Comparison of ENCODE assay signal across 8 cellular contexts in the genomic region with DNA sequence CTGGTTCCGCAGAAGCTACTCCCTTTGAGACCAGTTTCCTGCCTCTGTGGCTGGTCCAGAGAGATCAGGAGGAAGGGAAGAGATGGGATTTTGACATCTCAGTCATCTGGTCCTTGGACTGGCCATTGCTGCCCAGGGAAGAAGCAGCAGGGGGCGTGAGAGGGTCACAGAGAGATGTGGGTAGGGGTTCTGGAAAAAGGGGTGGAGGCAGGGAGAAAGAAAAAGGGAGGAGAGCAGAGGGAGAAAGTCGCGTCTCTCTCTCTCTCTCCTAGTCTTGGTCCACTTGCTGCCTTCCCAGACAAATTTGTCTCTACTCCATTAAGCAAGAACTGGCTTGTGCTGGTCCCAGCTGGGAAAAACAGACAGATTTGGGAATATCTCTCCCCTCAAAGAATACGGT. TPM values are rescaled to one million over a fixed set of nuclear protein-coding genes. Genes with fewer than 3 reads are reported as not detected.
A peak's percentile ranks its signal among the peaks of the same experiment; 100 is the strongest.
DNase-seq lines count a peak whose midpoint lies in the region; ATAC-seq and TF ChIP-seq lines count a peak whose summit lies in the region.

No MANE protein-coding gene starts in this region.

- intact Hi-C loops in Panc1 (cut with micrococcal nuclease; ENCODE audit: unreplicated experiment): no loop called here

- no peaks in the 10 kb centered on the region for H3K27me3 ChIP-seq in Panc1 (ENCODE audit: control insufficient read depth, insufficient read depth, low read length)

- H3K27me3 Mint-ChIP-seq in stimulated activated memory B cell treated with anti-CD40 and anti-IgM and Interleukin-4, amounts not matched to agents 10 μg/mL and 1 μg/mL and 100 μg/mL, for 72 hours: no peaks in the 10 kb centered on the region

- no peaks in the 10 kb centered on the region for H3K9me3 ChIP-seq in Panc1 (ENCODE audit: control insufficient read depth, insufficient read depth, low read depth, low read length)

- no TSS peak for BruUV-seq in Panc1 (replicated peaks; lab: Mats Ljungman, UMichigan)

- H3K27ac Mint-ChIP-seq in stimulated activated memory B cell treated with anti-CD40 and anti-IgM and Interleukin-4, amounts not matched to agents 10 μg/mL and 1 μg/mL and 100 μg/mL, for 72 hours: no peak overlapping the region

- H3K4me3 ChIP-seq in Panc1 (ENCODE audit: low read depth in 2 of 2, low read length in 2 of 2) (no peak overlapping the region), fibroblast of the aortic adventitia (ENCODE audit: low read depth, low read length) (no peak overlapping the region)

- H3K36me3 ChIP-seq in Panc1 (ENCODE audit: control insufficient read depth, insufficient read depth, low read length): no peaks in the 10 kb centered on the region

- in situ Hi-C loops in Panc1 (cut with HindIII; ENCODE audit: low pct_unique_long_range_greater_than_20kb, low sequenced_read_pairs): no loop called here

- CTCF ChIA-PET in Panc1 (lab: Charles Lee): interaction anchor here (0.7 to 2.1 kb wide), 2 partner anchors 33 to 53 kb away, joined by 8 read pairs; partner anchors contain the start of genes TP53 and WRAP53

- ATAC-seq in Panc1: peak; percentile 72
- ATAC-seq in stimulated activated memory B cell treated with anti-CD40 and anti-IgM and Interleukin-4, amounts not matched to agents 10 μg/mL and 1 μg/mL and 100 μg/mL, for 72 hours: no peak

- no peaks in the 10 kb centered on the region for H3K36me3 Mint-ChIP-seq in stimulated activated memory B cell treated with anti-CD40 and anti-IgM and Interleukin-4, amounts not matched to agents 10 μg/mL and 1 μg/mL and 100 μg/mL, for 72 hours

- H3K4me1 Mint-ChIP-seq in stimulated activated memory B cell treated with anti-CD40 and anti-IgM and Interleukin-4, amounts not matched to agents 10 μg/mL and 1 μg/mL and 100 μg/mL, for 72 hours: peaks cover 3% of the 10 kb centered on the region

- DNase-seq in stimulated activated CD4-positive, alpha-beta T cell treated with anti-CD3 and anti-CD28 coated beads, Interleukin-15, amount 100 ng/mL, for 24 hours: peak; percentile 37
- no peak for DNase-seq in stimulated activated CD4-positive, alpha-beta T cell treated with anti-CD3 and anti-CD28 coated beads, Interleukin-4, amount 100 ng/mL, for 1 hour
- no peak for DNase-seq in Panc1 (ENCODE audit: low read depth, low spot score)
- peak; percentile 45 for DNase-seq in fibroblast of the aortic adventitia (ENCODE audit: low read depth)
- peak; percentile 52 for DNase-seq in stimulated activated CD8-positive, alpha-beta memory T cell treated with anti-CD3 and anti-CD28 coated beads, Interleukin-4, amount 100 ng/mL, for 48 hours
- no peak for DNase-seq in DMS153 treated with DMSO at 0.1 percent for 48 hours (lab: John Stamatoyannopoulos, UW; ENCODE audit: unreplicated experiment)
- DNase-seq in activated T-cell treated with anti-CD3 and anti-CD28 coated beads, Interleukin-2, amount 50 U/mL, for 1 hour: no peak

- no peak; the same call in 1 of the 2 replicates for TF ChIP-seq CTCF in Panc1 (IDR thresholded peaks at IDR 0.05)
- peak; percentile 68 for TF ChIP-seq CTCF in fibroblast of the aortic adventitia (IDR thresholded peaks at IDR 0.05; ENCODE audit: insufficient read depth, low read length)

- no peak overlapping the region for H3K27ac ChIP-seq in Panc1 (ENCODE audit: low read length)

- no peaks in the 10 kb centered on the region for H3K4me1 ChIP-seq in Panc1 (ENCODE audit: control insufficient read depth, insufficient read depth, low read length)

- H3K4me3 Mint-ChIP-seq in stimulated activated memory B cell treated with anti-CD40 and anti-IgM and Interleukin-4, amounts not matched to agents 10 μg/mL and 1 μg/mL and 100 μg/mL, for 72 hours: no peak overlapping the region

- no peaks in the 10 kb centered on the region for H3K9me3 Mint-ChIP-seq in stimulated activated memory B cell treated with anti-CD40 and anti-IgM and Interleukin-4, amounts not matched to agents 10 μg/mL and 1 μg/mL and 100 μg/mL, for 72 hours

- POLR2A ChIA-PET in Panc1 (lab: Charles Lee): no interaction called here

RNA-seq across cellular contexts. Expression of gene SHBG, which starts 4.4 kb away (rescaled TPM):
- total RNA-seq in Panc1 (2021; ENCODE audit: unreplicated experiment) (1.2 TPM), fibroblast of the aortic adventitia (ENCODE audit: low replicate concordance) (0.25 and 0.36 TPM in 2 replicates)
- 1.7 TPM for polyA plus RNA-seq in Panc1 (2012; ENCODE audit: insufficient read length)

RNA-seq across cellular contexts. Expression of gene SAT2, which starts 6.8 kb away (rescaled TPM):
- total RNA-seq in Panc1 (2021; ENCODE audit: unreplicated experiment): 74.8 TPM
- polyA plus RNA-seq in Panc1 (2012; ENCODE audit: insufficient read length): 65.0 TPM
- total RNA-seq in fibroblast of the aortic adventitia (ENCODE audit: low replicate concordance): 34.5 and 82.2 TPM in 2 replicates

RNA-seq across cellular contexts. Expression of gene ATP1B2, which starts 16.3 kb away (rescaled TPM):
- total RNA-seq in Panc1 (2021; ENCODE audit: unreplicated experiment): 0.08 TPM
- not detected for polyA plus RNA-seq in Panc1 (2012; ENCODE audit: insufficient read length)
- total RNA-seq in fibroblast of the aortic adventitia (ENCODE audit: low replicate concordance): not detected in 2 replicates

RNA-seq across cellular contexts. Expression of gene FXR2, which starts 19.7 kb away (rescaled TPM):
- total RNA-seq in Panc1 (2021; ENCODE audit: unreplicated experiment) (39.7 TPM), fibroblast of the aortic adventitia (ENCODE audit: low replicate concordance) (27.1 and 33.1 TPM in 2 replicates)
- polyA plus RNA-seq in Panc1 (2012; ENCODE audit: insufficient read length): 36.8 TPM

RNA-seq across cellular contexts. Expression of gene SOX15, which starts 44.5 kb away (rescaled TPM):
- total RNA-seq in Panc1 (2021; ENCODE audit: unreplicated experiment): 0.33 TPM
- 1.1 TPM for polyA plus RNA-seq in Panc1 (2012; ENCODE audit: insufficient read length)
- 0.57 and 1.4 TPM in 2 replicates for total RNA-seq in fibroblast of the aortic adventitia (ENCODE audit: low replicate concordance)

Comparison
In these comparisons a context has a peak if more than half of its experiments do, and no peak if none do; other contexts are left out.
1. DNase-seq: peak in stimulated activated CD4-positive, alpha-beta T cell treated with anti-CD3 and anti-CD28 coated beads, Interleukin-15, amount 100 ng/mL, for 24 hours (single experiment), fibroblast of the aortic adventitia (single experiment) and stimulated activated CD8-positive, alpha-beta memory T cell treated with anti-CD3 and anti-CD28 coated beads, Interleukin-4, amount 100 ng/mL, for 48 hours (single experiment); none in stimulated activated CD4-positive, alpha-beta T cell treated with anti-CD3 and anti-CD28 coated beads, Interleukin-4, amount 100 ng/mL, for 1 hour (single experiment), Panc1 (single experiment), DMS153 treated with DMSO at 0.1 percent for 48 hours (single experiment) and activated T-cell treated with anti-CD3 and anti-CD28 coated beads, Interleukin-2, amount 50 U/mL, for 1 hour (single experiment).